In the genomic region with DNA sequence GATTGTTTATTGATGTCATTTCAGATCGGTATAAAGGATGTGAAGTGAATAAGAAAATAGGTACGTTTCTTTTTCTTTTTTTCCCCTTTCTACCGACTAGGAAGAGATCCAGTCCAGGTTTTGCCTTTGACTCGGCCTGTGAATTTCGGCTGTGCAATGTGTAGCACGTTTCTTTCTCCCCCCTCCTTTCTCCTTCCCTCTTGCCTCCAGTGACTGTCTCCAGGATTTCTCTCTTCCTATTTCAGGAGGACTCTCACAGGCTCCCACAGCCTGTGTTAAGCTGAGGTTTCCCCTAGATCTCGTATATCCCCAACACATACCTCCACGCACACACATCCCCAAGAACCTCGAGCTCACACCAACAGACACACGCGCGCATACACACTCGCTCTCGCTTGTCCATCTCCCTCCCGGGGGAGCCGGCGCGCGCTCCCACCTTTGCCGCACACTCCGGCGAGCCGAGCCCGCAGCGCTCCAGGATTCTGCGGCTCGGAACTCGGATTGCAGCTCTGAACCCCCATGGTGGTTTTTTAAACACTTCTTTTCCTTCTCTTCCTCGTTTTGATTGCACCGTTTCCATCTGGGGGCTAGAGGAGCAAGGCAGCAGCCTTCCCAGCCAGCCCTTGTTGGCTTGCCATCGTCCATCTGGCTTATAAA, we compare ENCODE assay signal across 7 cellular contexts. TPM values are rescaled to one million over a fixed set of nuclear protein-coding genes. Genes with fewer than 3 reads are reported as not detected.
DNase-seq lines count a peak whose midpoint lies in the region; ATAC-seq and TF ChIP-seq lines count a peak whose summit lies in the region.

A gene (plus strand): TSS at position 185 of the 657 bp plus-strand sequence.

- TF ChIP-seq POLR2A in lower leg skin (IDR thresholded peaks at IDR 0.05) = no peak

- ATAC-seq in HG03565 (IDR thresholded peaks at IDR 0.05; ENCODE audit: unreplicated experiment) = no peak

- 0 to 4% methylated on average over 31 of the region's 31 CpGs for WGBS in lower leg skin, 2 donors

- TF ChIP-seq CTCF in lower leg skin (IDR thresholded peaks at IDR 0.05) (no peak), type B pancreatic cell (conservative IDR thresholded peaks at IDR 0.05) (no peak)

- peak; percentile 44 for DNase-seq in HS-5 (ENCODE audit: low read depth)
- DNase-seq in NCI-H748 (lab: John Stamatoyannopoulos, UW; ENCODE audit: unreplicated experiment) = peak; percentile 83
- DNase-seq in dedifferentiated amniotic fluid mesenchymal stem cell (ENCODE audit: extremely low spot score) = peak; percentile 91
- no peak for DNase-seq in lower leg skin (ENCODE audit: low spot score in 2 of 2)
- DNase-seq in type B pancreatic cell (ENCODE audit: extremely low spot score, unreplicated experiment) = no peak
- DNase-seq in dermis blood vessel endothelial cell = no peak

- peak within 1 kb of the TSS; percentile 26 for H3K4me3 ChIP-seq in lower leg skin (ENCODE audit: low read depth, poor library complexity, severe bottlenecking)

- H3K4me3 Mint-ChIP-seq in type B pancreatic cell = peak within 1 kb of the TSS; percentile 99

- H3K9me3 Mint-ChIP-seq in type B pancreatic cell = peaks cover 5% of the 10 kb centered on the region

- peaks cover 3% of the 10 kb centered on the region for H3K27me3 Mint-ChIP-seq in type B pancreatic cell

- H3K27ac Mint-ChIP-seq in type B pancreatic cell = peak within 1 kb of the TSS; percentile 86

- intact Hi-C loops in lower leg skin (cut with DNase I; ENCODE audit: low total_unique reads) = no loop called here

- H3K36me3 Mint-ChIP-seq in type B pancreatic cell = no peaks in the 10 kb centered on the region

- peaks cover 29% of the 10 kb centered on the region for H3K4me1 Mint-ChIP-seq in type B pancreatic cell (ENCODE audit: unreplicated experiment)

RNA-seq across cellular contexts. Expression of the gene that starts here (rescaled TPM):
- total RNA-seq in lower leg skin (1 to 10 TPM; 1.4 to 5.2 (median 2.5) TPM), type B pancreatic cell (ENCODE audit: low replicate concordance) (8.4 and 30.5 TPM in 2 replicates), dermis blood vessel endothelial cell (0.14 and 0.17 TPM in 2 replicates)

Comparison
In these comparisons a context has a peak if more than half of its experiments do, and no peak if none do; other contexts are left out.
1. DNase-seq: peak in HS-5 (single experiment), NCI-H748 (single experiment) and dedifferentiated amniotic fluid mesenchymal stem cell (single experiment); none in lower leg skin (0 of 2), type B pancreatic cell (single experiment) and dermis blood vessel endothelial cell (single experiment).